In the genomic region with DNA sequence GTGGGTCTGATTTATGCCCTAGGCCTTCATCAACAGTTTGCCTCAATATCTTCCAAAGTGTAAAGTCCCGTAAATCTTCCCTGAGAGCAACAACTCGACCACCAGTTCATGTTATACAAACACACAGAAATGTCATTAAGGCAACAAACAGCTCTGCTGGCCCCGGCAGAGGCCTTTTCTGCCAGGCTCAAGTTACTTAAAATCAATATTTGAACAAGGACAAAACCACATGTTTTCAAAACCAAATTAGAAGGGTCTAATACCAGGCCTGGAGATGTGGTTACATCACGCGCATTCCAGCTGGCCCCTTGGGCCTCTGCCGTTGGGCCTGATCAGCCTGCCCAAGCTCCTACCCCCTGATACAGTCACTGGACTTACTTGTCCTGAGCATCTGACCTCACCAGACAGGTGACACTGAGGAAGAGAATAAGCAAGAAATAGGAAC, we compare ENCODE assay signal across 1 cellular context.
A peak's percentile ranks its signal among the peaks of the same experiment; 100 is the strongest.
TF ChIP-seq lines count a peak whose summit lies in the region.

No MANE protein-coding gene starts in this region.

TF ChIP-seq in HepG2, 621 proteins besides CTCF, POLR2A, EP300 and RAD21 (continued from another document and continues in another):
- TF ChIP-seq, protein P1, sequence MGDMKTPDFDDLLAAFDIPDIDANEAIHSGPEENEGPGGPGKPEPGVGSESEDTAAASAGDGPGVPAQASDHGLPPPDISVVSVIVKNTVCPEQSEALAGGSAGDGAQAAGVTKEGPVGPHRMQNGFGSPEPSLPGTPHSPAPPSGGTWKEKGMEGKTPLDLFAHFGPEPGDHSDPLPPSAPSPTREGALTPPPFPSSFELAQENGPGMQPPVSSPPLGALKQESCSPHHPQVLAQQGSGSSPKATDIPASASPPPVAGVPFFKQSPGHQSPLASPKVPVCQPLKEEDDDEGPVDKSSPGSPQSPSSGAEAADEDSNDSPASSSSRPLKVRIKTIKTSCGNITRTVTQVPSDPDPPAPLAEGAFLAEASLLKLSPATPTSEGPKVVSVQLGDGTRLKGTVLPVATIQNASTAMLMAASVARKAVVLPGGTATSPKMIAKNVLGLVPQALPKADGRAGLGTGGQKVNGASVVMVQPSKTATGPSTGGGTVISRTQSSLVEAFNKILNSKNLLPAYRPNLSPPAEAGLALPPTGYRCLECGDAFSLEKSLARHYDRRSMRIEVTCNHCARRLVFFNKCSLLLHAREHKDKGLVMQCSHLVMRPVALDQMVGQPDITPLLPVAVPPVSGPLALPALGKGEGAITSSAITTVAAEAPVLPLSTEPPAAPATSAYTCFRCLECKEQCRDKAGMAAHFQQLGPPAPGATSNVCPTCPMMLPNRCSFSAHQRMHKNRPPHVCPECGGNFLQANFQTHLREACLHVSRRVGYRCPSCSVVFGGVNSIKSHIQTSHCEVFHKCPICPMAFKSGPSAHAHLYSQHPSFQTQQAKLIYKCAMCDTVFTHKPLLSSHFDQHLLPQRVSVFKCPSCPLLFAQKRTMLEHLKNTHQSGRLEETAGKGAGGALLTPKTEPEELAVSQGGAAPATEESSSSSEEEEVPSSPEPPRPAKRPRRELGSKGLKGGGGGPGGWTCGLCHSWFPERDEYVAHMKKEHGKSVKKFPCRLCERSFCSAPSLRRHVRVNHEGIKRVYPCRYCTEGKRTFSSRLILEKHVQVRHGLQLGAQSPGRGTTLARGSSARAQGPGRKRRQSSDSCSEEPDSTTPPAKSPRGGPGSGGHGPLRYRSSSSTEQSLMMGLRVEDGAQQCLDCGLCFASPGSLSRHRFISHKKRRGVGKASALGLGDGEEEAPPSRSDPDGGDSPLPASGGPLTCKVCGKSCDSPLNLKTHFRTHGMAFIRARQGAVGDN (CRISPR knock-in tag; IDR thresholded peaks at IDR 0.05) = peak; percentile 66
- peak; percentile 83; the same call in 1 of the 2 replicates for TF ChIP-seq NFKBIZ (CRISPR knock-in tag; IDR thresholded peaks at IDR 0.05)
- 0 out of 2 replicates have a peak, but pooled peaks have one; percentile 32 for TF ChIP-seq ZNF552 (CRISPR knock-in tag; IDR thresholded peaks at IDR 0.05; ENCODE audit: borderline replicate concordance)
- TF ChIP-seq, protein P2, sequence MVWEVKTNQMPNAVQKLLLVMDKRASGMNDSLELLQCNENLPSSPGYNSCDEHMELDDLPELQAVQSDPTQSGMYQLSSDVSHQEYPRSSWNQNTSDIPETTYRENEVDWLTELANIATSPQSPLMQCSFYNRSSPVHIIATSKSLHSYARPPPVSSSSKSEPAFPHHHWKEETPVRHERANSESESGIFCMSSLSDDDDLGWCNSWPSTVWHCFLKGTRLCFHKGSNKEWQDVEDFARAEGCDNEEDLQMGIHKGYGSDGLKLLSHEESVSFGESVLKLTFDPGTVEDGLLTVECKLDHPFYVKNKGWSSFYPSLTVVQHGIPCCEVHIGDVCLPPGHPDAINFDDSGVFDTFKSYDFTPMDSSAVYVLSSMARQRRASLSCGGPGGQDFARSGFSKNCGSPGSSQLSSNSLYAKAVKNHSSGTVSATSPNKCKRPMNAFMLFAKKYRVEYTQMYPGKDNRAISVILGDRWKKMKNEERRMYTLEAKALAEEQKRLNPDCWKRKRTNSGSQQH (CRISPR knock-in tag; IDR thresholded peaks at IDR 0.05; ENCODE audit: low read depth) = peak; percentile 81; the same call in 1 of the 2 replicates
- TF ChIP-seq PRMT3 (CRISPR knock-in tag; IDR thresholded peaks at IDR 0.05; ENCODE audit: borderline replicate concordance, low read depth) = 0 out of 2 replicates have a peak, but pooled peaks have one; percentile 61
- TF ChIP-seq SKI (IDR thresholded peaks at IDR 0.05; ENCODE audit: partially characterized antibody) = peak; percentile 87
- TF ChIP-seq, protein P3, sequence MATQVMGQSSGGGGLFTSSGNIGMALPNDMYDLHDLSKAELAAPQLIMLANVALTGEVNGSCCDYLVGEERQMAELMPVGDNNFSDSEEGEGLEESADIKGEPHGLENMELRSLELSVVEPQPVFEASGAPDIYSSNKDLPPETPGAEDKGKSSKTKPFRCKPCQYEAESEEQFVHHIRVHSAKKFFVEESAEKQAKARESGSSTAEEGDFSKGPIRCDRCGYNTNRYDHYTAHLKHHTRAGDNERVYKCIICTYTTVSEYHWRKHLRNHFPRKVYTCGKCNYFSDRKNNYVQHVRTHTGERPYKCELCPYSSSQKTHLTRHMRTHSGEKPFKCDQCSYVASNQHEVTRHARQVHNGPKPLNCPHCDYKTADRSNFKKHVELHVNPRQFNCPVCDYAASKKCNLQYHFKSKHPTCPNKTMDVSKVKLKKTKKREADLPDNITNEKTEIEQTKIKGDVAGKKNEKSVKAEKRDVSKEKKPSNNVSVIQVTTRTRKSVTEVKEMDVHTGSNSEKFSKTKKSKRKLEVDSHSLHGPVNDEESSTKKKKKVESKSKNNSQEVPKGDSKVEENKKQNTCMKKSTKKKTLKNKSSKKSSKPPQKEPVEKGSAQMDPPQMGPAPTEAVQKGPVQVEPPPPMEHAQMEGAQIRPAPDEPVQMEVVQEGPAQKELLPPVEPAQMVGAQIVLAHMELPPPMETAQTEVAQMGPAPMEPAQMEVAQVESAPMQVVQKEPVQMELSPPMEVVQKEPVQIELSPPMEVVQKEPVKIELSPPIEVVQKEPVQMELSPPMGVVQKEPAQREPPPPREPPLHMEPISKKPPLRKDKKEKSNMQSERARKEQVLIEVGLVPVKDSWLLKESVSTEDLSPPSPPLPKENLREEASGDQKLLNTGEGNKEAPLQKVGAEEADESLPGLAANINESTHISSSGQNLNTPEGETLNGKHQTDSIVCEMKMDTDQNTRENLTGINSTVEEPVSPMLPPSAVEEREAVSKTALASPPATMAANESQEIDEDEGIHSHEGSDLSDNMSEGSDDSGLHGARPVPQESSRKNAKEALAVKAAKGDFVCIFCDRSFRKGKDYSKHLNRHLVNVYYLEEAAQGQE (IDR thresholded peaks at IDR 0.05; ENCODE audit: borderline replicate concordance in 1 of 2, low read depth in 1 of 2, low read length in 2 of 2) = peak in 1 of 2 experiments; percentile 40; a peak in 1 of 4 replicates
- TF ChIP-seq ZNF746 (CRISPR knock-in tag; IDR thresholded peaks at IDR 0.05) = peak; percentile 59; the same call in 1 of the 2 replicates
- peak; percentile 97 for TF ChIP-seq KDM6A (CRISPR knock-in tag; IDR thresholded peaks at IDR 0.05; ENCODE audit: low read depth)
- TF ChIP-seq GATA4 (IDR thresholded peaks at IDR 0.05; ENCODE audit: borderline replicate concordance, low read depth) = peak; percentile 73; the same call in 1 of the 2 replicates
- no peak for TF ChIP-seq SRF (IDR thresholded peaks at IDR 0.05; ENCODE audit: low read depth, low read length)
- TF ChIP-seq RCOR2 (CRISPR knock-in tag; IDR thresholded peaks at IDR 0.05) = peak; percentile 93
- TF ChIP-seq, protein P4, sequence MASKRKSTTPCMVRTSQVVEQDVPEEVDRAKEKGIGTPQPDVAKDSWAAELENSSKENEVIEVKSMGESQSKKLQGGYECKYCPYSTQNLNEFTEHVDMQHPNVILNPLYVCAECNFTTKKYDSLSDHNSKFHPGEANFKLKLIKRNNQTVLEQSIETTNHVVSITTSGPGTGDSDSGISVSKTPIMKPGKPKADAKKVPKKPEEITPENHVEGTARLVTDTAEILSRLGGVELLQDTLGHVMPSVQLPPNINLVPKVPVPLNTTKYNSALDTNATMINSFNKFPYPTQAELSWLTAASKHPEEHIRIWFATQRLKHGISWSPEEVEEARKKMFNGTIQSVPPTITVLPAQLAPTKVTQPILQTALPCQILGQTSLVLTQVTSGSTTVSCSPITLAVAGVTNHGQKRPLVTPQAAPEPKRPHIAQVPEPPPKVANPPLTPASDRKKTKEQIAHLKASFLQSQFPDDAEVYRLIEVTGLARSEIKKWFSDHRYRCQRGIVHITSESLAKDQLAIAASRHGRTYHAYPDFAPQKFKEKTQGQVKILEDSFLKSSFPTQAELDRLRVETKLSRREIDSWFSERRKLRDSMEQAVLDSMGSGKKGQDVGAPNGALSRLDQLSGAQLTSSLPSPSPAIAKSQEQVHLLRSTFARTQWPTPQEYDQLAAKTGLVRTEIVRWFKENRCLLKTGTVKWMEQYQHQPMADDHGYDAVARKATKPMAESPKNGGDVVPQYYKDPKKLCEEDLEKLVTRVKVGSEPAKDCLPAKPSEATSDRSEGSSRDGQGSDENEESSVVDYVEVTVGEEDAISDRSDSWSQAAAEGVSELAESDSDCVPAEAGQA (IDR thresholded peaks at IDR 0.05; ENCODE audit: low read depth) = no peak
- TF ChIP-seq, protein P4 (CRISPR knock-in tag; IDR thresholded peaks at IDR 0.05; ENCODE audit: borderline replicate concordance) = peak; percentile 75; the same call in 1 of the 2 replicates
- TF ChIP-seq NR2C2 (CRISPR knock-in tag; IDR thresholded peaks at IDR 0.05; ENCODE audit: borderline replicate concordance) = peak; percentile 63
- TF ChIP-seq ZSCAN31 (CRISPR knock-in tag; IDR thresholded peaks at IDR 0.05; ENCODE audit: low read depth) = peak; percentile 87
- 0 out of 2 replicates have a peak, but pooled peaks have one; percentile 31 for TF ChIP-seq ZNF451 (CRISPR knock-in tag; IDR thresholded peaks at IDR 0.05)
- 0 out of 2 replicates have a peak, but pooled peaks have one; percentile 44 for TF ChIP-seq ZBTB21 (CRISPR knock-in tag; IDR thresholded peaks at IDR 0.05)
- TF ChIP-seq ZSCAN9 (CRISPR knock-in tag; IDR thresholded peaks at IDR 0.05; ENCODE audit: borderline replicate concordance) = peak; percentile 91
- TF ChIP-seq SIX1 (CRISPR knock-in tag; IDR thresholded peaks at IDR 0.05; ENCODE audit: borderline replicate concordance) = peak; percentile 100
- TF ChIP-seq SMYD3 (CRISPR knock-in tag; IDR thresholded peaks at IDR 0.05) = peak; percentile 94
- peak; percentile 92 for TF ChIP-seq BCL6 (CRISPR knock-in tag; IDR thresholded peaks at IDR 0.05)
- peak; percentile 76 for TF ChIP-seq FOXK2 (IDR thresholded peaks at IDR 0.05)
- 0 out of 2 replicates have a peak, but pooled peaks have one; percentile 43 for TF ChIP-seq ZNF205 (CRISPR knock-in tag; IDR thresholded peaks at IDR 0.05)
- peak; percentile 70; the same call in 1 of the 2 replicates for TF ChIP-seq MXD4 (CRISPR knock-in tag; IDR thresholded peaks at IDR 0.05)
- no peak for TF ChIP-seq ZNF83 (CRISPR knock-in tag; IDR thresholded peaks at IDR 0.05; ENCODE audit: borderline replicate concordance)
- peak; percentile 89 for TF ChIP-seq BORCS8-MEF2B (CRISPR knock-in tag; IDR thresholded peaks at IDR 0.05)
- no peak for TF ChIP-seq ZIK1 (CRISPR knock-in tag; IDR thresholded peaks at IDR 0.05; ENCODE audit: borderline replicate concordance, low read depth)
- TF ChIP-seq MLLT10 (CRISPR knock-in tag; IDR thresholded peaks at IDR 0.05) = no peak
- TF ChIP-seq KLF6 (CRISPR knock-in tag; IDR thresholded peaks at IDR 0.05) = peak; percentile 58; the same call in 1 of the 2 replicates
- TF ChIP-seq ELF3 (CRISPR knock-in tag; IDR thresholded peaks at IDR 0.05) = peak; percentile 69; the same call in 1 of the 2 replicates
- TF ChIP-seq ETV5 (CRISPR knock-in tag; IDR thresholded peaks at IDR 0.05; ENCODE audit: borderline replicate concordance) = peak; percentile 51; the same call in 1 of the 2 replicates
- TF ChIP-seq MIER3 (CRISPR knock-in tag; IDR thresholded peaks at IDR 0.05; ENCODE audit: borderline replicate concordance) = 0 out of 2 replicates have a peak, but pooled peaks have one; percentile 53
- peak; percentile 91 for TF ChIP-seq RARA (CRISPR knock-in tag; IDR thresholded peaks at IDR 0.05)
- 0 out of 2 replicates have a peak, but pooled peaks have one; percentile 33 for TF ChIP-seq ZNF615 (CRISPR knock-in tag; IDR thresholded peaks at IDR 0.05; ENCODE audit: borderline replicate concordance)
- TF ChIP-seq, protein P5, sequence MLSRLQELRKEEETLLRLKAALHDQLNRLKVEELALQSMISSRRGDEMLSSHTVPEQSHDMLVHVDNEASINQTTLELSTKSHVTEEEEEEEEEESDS (CRISPR knock-in tag; IDR thresholded peaks at IDR 0.05; ENCODE audit: borderline replicate concordance) = no peak
- no peak for TF ChIP-seq ZNF253 (CRISPR knock-in tag; IDR thresholded peaks at IDR 0.05; ENCODE audit: borderline replicate concordance)
- no peak for TF ChIP-seq SOX6 (IDR thresholded peaks at IDR 0.05)
- TF ChIP-seq SOX6 (CRISPR knock-in tag; IDR thresholded peaks at IDR 0.05) = peak; percentile 97
- TF ChIP-seq ARNTL (CRISPR knock-in tag; IDR thresholded peaks at IDR 0.05) = peak; percentile 91
- TF ChIP-seq ZSCAN29 (CRISPR knock-in tag; conservative IDR thresholded peaks at IDR 0.05) = 0 out of 2 replicates have a peak, but pooled peaks have one; percentile 85
- TF ChIP-seq ZNF547 (CRISPR knock-in tag; IDR thresholded peaks at IDR 0.05) = peak; percentile 65
- TF ChIP-seq ZFP62 (CRISPR knock-in tag; IDR thresholded peaks at IDR 0.05) = no peak
- TF ChIP-seq FOXJ3 (CRISPR knock-in tag; IDR thresholded peaks at IDR 0.05; ENCODE audit: borderline replicate concordance) = peak; percentile 98
- TF ChIP-seq ZMYM4 (CRISPR knock-in tag; IDR thresholded peaks at IDR 0.05) = peak; percentile 94
- TF ChIP-seq TBX3 (IDR thresholded peaks at IDR 0.05; ENCODE audit: borderline replicate concordance) = peak; percentile 92
- 0 out of 2 replicates have a peak, but pooled peaks have one; percentile 45 for TF ChIP-seq ZSCAN20 (CRISPR knock-in tag; IDR thresholded peaks at IDR 0.05; ENCODE audit: borderline replicate concordance)
- TF ChIP-seq CREB1 (IDR thresholded peaks at IDR 0.05) = peak; percentile 44; the same call in 1 of the 2 replicates
- peak; percentile 89 for TF ChIP-seq CREB1 (CRISPR knock-in tag; IDR thresholded peaks at IDR 0.05)
- TF ChIP-seq, protein P6, sequence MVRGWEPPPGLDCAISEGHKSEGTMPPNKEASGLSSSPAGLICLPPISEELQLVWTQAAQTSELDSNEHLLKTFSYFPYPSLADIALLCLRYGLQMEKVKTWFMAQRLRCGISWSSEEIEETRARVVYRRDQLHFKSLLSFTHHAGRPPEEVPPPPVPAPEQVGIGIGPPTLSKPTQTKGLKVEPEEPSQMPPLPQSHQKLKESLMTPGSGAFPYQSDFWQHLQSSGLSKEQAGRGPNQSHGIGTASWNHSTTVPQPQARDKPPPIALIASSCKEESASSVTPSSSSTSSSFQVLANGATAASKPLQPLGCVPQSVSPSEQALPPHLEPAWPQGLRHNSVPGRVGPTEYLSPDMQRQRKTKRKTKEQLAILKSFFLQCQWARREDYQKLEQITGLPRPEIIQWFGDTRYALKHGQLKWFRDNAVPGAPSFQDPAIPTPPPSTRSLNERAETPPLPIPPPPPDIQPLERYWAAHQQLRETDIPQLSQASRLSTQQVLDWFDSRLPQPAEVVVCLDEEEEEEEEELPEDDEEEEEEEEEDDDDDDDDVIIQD (CRISPR knock-in tag; IDR thresholded peaks at IDR 0.05; ENCODE audit: low read depth) = peak; percentile 85; the same call in 1 of the 2 replicates
